ENCODE assay signal across 2 cellular contexts in genomic region chr17:65564793-65565192, GRCh38.
TF ChIP-seq lines count a peak whose summit lies in the region.

No MANE protein-coding gene starts in this region.

TF ChIP-seq in HepG2, 621 proteins besides CTCF, POLR2A, EP300 and RAD21 (continues in another document):
- TF ChIP-seq RFX1 (IDR thresholded peaks at IDR 0.05), result peak; percentile 73
- TF ChIP-seq ZSCAN30 (CRISPR knock-in tag; IDR thresholded peaks at IDR 0.05), result no peak
- TF ChIP-seq ZNF580 (CRISPR knock-in tag; IDR thresholded peaks at IDR 0.05; ENCODE audit: borderline replicate concordance, low read depth), result no peak
- no peak for TF ChIP-seq NCOA1 (CRISPR knock-in tag; IDR thresholded peaks at IDR 0.05)
- no peak for TF ChIP-seq MLXIP (CRISPR knock-in tag; IDR thresholded peaks at IDR 0.05; ENCODE audit: borderline replicate concordance)
- no peak for TF ChIP-seq XBP1 (CRISPR knock-in tag; IDR thresholded peaks at IDR 0.05)
- TF ChIP-seq ZNF18 (CRISPR knock-in tag; IDR thresholded peaks at IDR 0.05; ENCODE audit: insufficient replicate concordance), result no peak
- no peak for TF ChIP-seq GPBP1L1 (CRISPR knock-in tag; IDR thresholded peaks at IDR 0.05)
- TF ChIP-seq HNF4A (CRISPR knock-in tag; IDR thresholded peaks at IDR 0.05), result peak; percentile 30
- TF ChIP-seq PLRG1 (conservative IDR thresholded peaks at IDR 0.05), result no peak
- TF ChIP-seq KLF16 (CRISPR knock-in tag; IDR thresholded peaks at IDR 0.05), result no peak
- no peak for TF ChIP-seq TRIM22 (IDR thresholded peaks at IDR 0.05)
- no peak for TF ChIP-seq ZNF792 (CRISPR knock-in tag; IDR thresholded peaks at IDR 0.05)
- TF ChIP-seq REL (CRISPR knock-in tag; conservative IDR thresholded peaks at IDR 0.05), result no peak
- TF ChIP-seq ZBTB10 (CRISPR knock-in tag; IDR thresholded peaks at IDR 0.05; ENCODE audit: borderline replicate concordance), result no peak
- no peak for TF ChIP-seq NRL (CRISPR knock-in tag; IDR thresholded peaks at IDR 0.05; ENCODE audit: borderline replicate concordance)
- no peak for TF ChIP-seq ZNF83 (CRISPR knock-in tag; IDR thresholded peaks at IDR 0.05; ENCODE audit: borderline replicate concordance)
- TF ChIP-seq RARG (CRISPR knock-in tag; IDR thresholded peaks at IDR 0.05; ENCODE audit: low read depth), result no peak

TF ChIP-seq in K562, 482 proteins besides CTCF, POLR2A, EP300 and RAD21:
- TF ChIP-seq FOXJ2 (tag; IDR thresholded peaks at IDR 0.05), result peak; percentile 48; the same call in 1 of the 2 replicates
- no peak for TF ChIP-seq KHSRP (IDR thresholded peaks at IDR 0.05)
- peak; percentile 52 for TF ChIP-seq RFX1 (IDR thresholded peaks at IDR 0.05)
- peak; percentile 53; the same call in 1 of the 2 replicates for TF ChIP-seq TFE3 (CRISPR knock-in tag; IDR thresholded peaks at IDR 0.05)
